In the genomic region with DNA sequence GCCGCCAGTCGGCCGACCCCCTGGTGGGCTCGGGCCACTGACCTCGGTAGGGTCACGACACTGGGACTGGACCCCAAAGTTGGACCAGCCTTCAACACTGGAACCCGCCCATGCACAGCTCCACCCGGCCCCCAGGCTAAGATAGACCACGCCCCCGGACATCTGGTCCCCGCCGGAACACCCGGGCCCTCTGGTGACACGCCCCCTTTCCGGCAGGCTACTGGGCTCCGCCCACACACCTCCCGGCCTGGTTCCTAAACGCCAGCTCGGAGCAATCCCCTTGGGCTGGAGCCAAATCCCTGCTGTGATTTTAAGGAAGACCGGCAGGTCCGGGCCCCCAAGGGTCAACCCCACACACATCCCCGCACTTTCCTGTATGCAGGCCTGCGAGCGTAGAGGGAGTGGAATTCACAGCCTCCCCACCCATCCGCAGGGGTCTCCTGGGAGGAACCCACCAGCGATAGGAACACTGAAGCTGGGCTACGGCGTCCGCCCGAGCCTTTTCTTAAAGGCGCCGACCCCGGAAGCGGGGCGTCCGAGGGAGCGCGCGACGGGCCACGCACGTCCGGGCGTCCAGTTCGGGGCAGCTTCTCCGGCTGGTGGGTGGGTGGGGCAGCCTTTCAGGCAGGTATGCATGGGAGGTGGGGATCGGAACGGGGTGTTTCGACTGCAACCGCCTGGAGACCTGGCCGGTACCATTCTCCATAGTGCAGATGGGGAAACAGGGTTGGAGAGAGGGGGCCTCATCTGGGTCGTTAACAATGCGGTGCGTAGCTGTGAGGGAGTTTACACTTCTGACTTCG, we compare ENCODE assay signal across 8 cellular contexts. TPM values are rescaled to one million over a fixed set of nuclear protein-coding genes. Genes with fewer than 3 reads are reported as not detected.
DNase-seq lines count a peak whose midpoint lies in the region; ATAC-seq lines count a peak whose summit lies in the region.

A gene with protein sequence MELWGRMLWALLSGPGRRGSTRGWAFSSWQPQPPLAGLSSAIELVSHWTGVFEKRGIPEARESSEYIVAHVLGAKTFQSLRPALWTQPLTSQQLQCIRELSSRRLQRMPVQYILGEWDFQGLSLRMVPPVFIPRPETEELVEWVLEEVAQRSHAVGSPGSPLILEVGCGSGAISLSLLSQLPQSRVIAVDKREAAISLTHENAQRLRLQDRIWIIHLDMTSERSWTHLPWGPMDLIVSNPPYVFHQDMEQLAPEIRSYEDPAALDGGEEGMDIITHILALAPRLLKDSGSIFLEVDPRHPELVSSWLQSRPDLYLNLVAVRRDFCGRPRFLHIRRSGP (plus strand): TSS at position 576 of the 803 bp plus-strand sequence. CDS start 1,583 bp downstream, outside the sequence.

- H3K9me3 ChIP-seq in BLaER1: no peaks in the 10 kb centered on the region

- no peaks in the 10 kb centered on the region; the same call in 1 of the 2 replicates for H3K27me3 ChIP-seq in BLaER1

- peaks cover 29% of the 10 kb centered on the region for H3K36me3 ChIP-seq in BLaER1

- H3K4me3 ChIP-seq in BLaER1: peak within 1 kb of the TSS; percentile 84

- peak; percentile 70 for ATAC-seq in GM19324 (IDR thresholded peaks at IDR 0.05; ENCODE audit: low FRiP score, unreplicated experiment)
- peak; percentile 25 for ATAC-seq in HG03469 (IDR thresholded peaks at IDR 0.05; ENCODE audit: unreplicated experiment)
- peak; percentile 87 for ATAC-seq in left lobe of liver

- peak; percentile 90 for DNase-seq in NCI-H748 (lab: John Stamatoyannopoulos, UW; ENCODE audit: unreplicated experiment)
- peak; percentile 86 to 93 for DNase-seq in activated CD4-positive, alpha-beta T cell treated with anti-CD3 and anti-CD28 coated beads, Interleukin-2, amount 50 U/mL, for 24 hours (ENCODE audit: low read depth in 1 of 2, low spot score in 1 of 2)
- peak; percentile 96 for DNase-seq in dedifferentiated amniotic fluid mesenchymal stem cell (ENCODE audit: extremely low spot score)
- DNase-seq in left lobe of liver (ENCODE audit: low spot score): peak; percentile 98
- DNase-seq in stimulated activated CD4-positive, alpha-beta T cell treated with anti-CD3 and anti-CD28 coated beads, Interleukin-2, amount 100 ng/mL, for 4 hours (ENCODE audit: low read depth): peak; percentile 88

- peak within 1 kb of the TSS; percentile 95 for H3K4me2 ChIP-seq in BLaER1

- peaks cover 6% of the 10 kb centered on the region; the same call in 1 of the 2 replicates for H4K20me1 ChIP-seq in BLaER1

- peaks cover 36% of the 10 kb centered on the region for H3K4me1 ChIP-seq in BLaER1

- H3K9ac ChIP-seq in BLaER1: peak within 1 kb of the TSS; percentile 85

- peak within 1 kb of the TSS; percentile 87 for H3K27ac ChIP-seq in BLaER1

RNA-seq across cellular contexts. Expression of the gene that starts here (rescaled TPM):
- total RNA-seq in left lobe of liver: 16.8 TPM

Comparison
In these comparisons a context has a peak if more than half of its experiments do, and no peak if none do; other contexts are left out.
1. Peak in every context shown above with its lines: DNase-seq, ATAC-seq, H3K4me3 ChIP-seq and H3K27ac ChIP-seq.
2. ATAC-seq: peak in every context shown above with its lines; median percentile 87 in left lobe of liver; 70 in GM19324; 25 in HG03469.